Comparison of ENCODE assay signal across 8 cellular contexts in the genomic region with DNA sequence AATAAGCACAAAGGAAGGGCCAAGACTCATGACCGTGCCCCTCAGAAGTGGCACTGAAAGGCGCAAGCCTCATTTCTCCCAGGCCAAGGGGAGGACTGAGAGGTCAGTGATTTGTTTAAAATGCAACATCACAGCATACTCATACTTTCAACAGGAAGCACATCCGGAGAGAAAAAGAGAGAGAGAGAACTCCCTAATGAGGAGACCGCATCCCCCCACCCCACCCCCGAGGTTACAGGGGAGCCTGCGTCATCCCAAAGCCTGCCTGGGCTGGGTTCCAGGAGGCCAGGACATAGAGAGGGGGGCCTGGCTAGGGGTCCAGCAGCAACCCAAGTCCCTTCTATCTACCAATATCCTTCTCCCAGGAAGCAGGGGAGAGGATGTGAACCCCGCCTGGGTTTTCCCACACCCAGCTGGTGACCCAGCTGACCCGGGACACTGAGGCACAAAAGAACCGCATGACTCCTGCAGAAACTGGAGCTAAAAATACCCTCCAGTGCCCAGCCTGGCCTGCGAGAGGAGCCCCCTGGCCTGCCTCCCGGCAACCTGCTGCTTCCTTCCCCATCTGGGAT. TPM values are rescaled to one million over a fixed set of nuclear protein-coding genes. Genes with fewer than 3 reads are reported as not detected.
DNase-seq lines count a peak whose midpoint lies in the region; ATAC-seq and TF ChIP-seq lines count a peak whose summit lies in the region.

No MANE protein-coding gene starts in this region.

- peaks cover 85% of the 10 kb centered on the region for H3K4me1 Mint-ChIP-seq in brain

- peak overlapping the region; percentile 75 for H3K4me3 ChIP-seq in thoracic aorta

- H3K27me3 ChIP-seq in thoracic aorta (replicated peaks; ENCODE audit: insufficient read depth): no peaks in the 10 kb centered on the region

- peak overlapping the region; percentile 88 to 98 for H3K27ac ChIP-seq in thoracic aorta

- H3K27ac Mint-ChIP-seq in brain: peak overlapping the region; percentile 78 to 99 (median 99)

- TF ChIP-seq CTCF in brain (conservative IDR thresholded peaks at IDR 0.05) (no peak), thoracic aorta (IDR thresholded peaks at IDR 0.05) (no peak)

- peaks cover 41% of the 10 kb centered on the region for H3K36me3 Mint-ChIP-seq in brain

- H3K4me1 ChIP-seq in thoracic aorta (ENCODE audit: control insufficient read depth in 1 of 2, low read depth in 2 of 2): peaks cover 55 to 85% of the 10 kb centered on the region in 2 donors

- intact Hi-C loops in left colon (cut with DNase I, micrococcal nuclease): no loop called here

- peak overlapping the region; percentile 91 to 98 (median 96) for H3K4me3 Mint-ChIP-seq in brain

- DNase-seq in stimulated activated CD4-positive, alpha-beta T cell treated with anti-CD3 and anti-CD28 coated beads, Interleukin-15, amount 100 ng/mL, for 24 hours: peak; percentile 33
- no peak for DNase-seq in stimulated activated CD4-positive, alpha-beta T cell treated with anti-CD3 and anti-CD28 coated beads, Interleukin-12 subunit alpha, Interleukin-12 subunit beta, amount 100 ng/mL, for 4 hours
- peak; percentile 63 to 69 for DNase-seq in left colon
- peak; percentile 50 for DNase-seq in thoracic aorta (ENCODE audit: low spot score)
- no peak for DNase-seq in NCI-H2227 (lab: John Stamatoyannopoulos, UW; ENCODE audit: unreplicated experiment)
- no peak for DNase-seq in SIG-M5 (lab: John Stamatoyannopoulos, UW)

- no peaks in the 10 kb centered on the region for H3K9me3 Mint-ChIP-seq in brain

- H3K36me3 ChIP-seq in thoracic aorta: peaks cover 2% of the 10 kb centered on the region

- ATAC-seq in left colon (no peak), thoracic aorta (ENCODE audit: insufficient number of reproducible peaks, low FRiP score, low read depth) (peak; percentile 14), HG02678 (IDR thresholded peaks at IDR 0.05; ENCODE audit: unreplicated experiment) (no peak)

- H3K9me3 ChIP-seq in thoracic aorta: no peaks in the 10 kb centered on the region

- H3K27me3 Mint-ChIP-seq in brain: peaks cover 10% of the 10 kb centered on the region

RNA-seq across cellular contexts. Expression of a gene that starts 3.8 kb away (rescaled TPM):
- polyA plus RNA-seq in brain (ENCODE audit: insufficient read depth, low read depth, low replicate concordance): 162 TPM
- total RNA-seq in left colon (10 to 100 TPM; 76.5 to 90.4 TPM), thoracic aorta (100 to 1,000 TPM in 1 of 2 donors, 10 to 100 TPM in 1; 98.1 to 140 TPM)

RNA-seq across cellular contexts. Expression of a gene that starts 40.7 kb away (rescaled TPM):
- polyA plus RNA-seq in brain (ENCODE audit: insufficient read depth, low read depth, low replicate concordance): 97.3 TPM
- 10 to 100 TPM; 41.9 to 48.0 TPM for total RNA-seq in left colon
- total RNA-seq in thoracic aorta: 100 to 1,000 TPM; 134 to 254 TPM

Comparison
In these comparisons a context has a peak if more than half of its experiments do, and no peak if none do; other contexts are left out.
1. DNase-seq: peak in stimulated activated CD4-positive, alpha-beta T cell treated with anti-CD3 and anti-CD28 coated beads, Interleukin-15, amount 100 ng/mL, for 24 hours (single experiment), left colon (2 of 2) and thoracic aorta (single experiment); none in stimulated activated CD4-positive, alpha-beta T cell treated with anti-CD3 and anti-CD28 coated beads, Interleukin-12 subunit alpha, Interleukin-12 subunit beta, amount 100 ng/mL, for 4 hours (single experiment), NCI-H2227 (single experiment) and SIG-M5 (single experiment).